In genomic region chr13:79307866-79308298, GRCh38 we compare ENCODE assay signal across 11 cellular contexts.
A peak's percentile ranks its signal among the peaks of the same experiment; 100 is the strongest.
DNase-seq lines count a peak whose midpoint lies in the region; ATAC-seq, FAIRE-seq and TF ChIP-seq lines count a peak whose summit lies in the region.
"Had no signal": no experiment of that assay in that cellular context is flagged by ENCODE, and none has a peak within 500 bp of the region (broad histone marks: within the 10 kb centered on the region; RNA-seq: fewer than 3 reads in every experiment).

No MANE protein-coding gene starts in this region.

- peaks cover 8% of the 10 kb centered on the region for H3K4me1 Mint-ChIP-seq in MCF 10A (ENCODE audit: insufficient read depth, unreplicated experiment)

- H3K4me3 ChIP-seq in breast epithelium: peak overlapping the region in 1 of 3 donors; percentile 31
- H3K4me3 ChIP-seq in fibroblast of lung (replicated peaks in 1 of 4; ENCODE audit: control extremely low read depth in 1 of 4, insufficient read depth in 1 of 4, low read depth in 3 of 4, low read length in 4 of 4): no peak overlapping the region
- no peak overlapping the region for H3K4me3 ChIP-seq in testis
- no peak overlapping the region for H3K4me3 ChIP-seq in ascending aorta

- TF ChIP-seq POLR2A in breast epithelium (IDR thresholded peaks at IDR 0.05): no peak
- TF ChIP-seq POLR2A in testis (IDR thresholded peaks at IDR 0.05): no peak
- no peak for TF ChIP-seq POLR2A in H54 (IDR thresholded peaks at IDR 0.05; ENCODE audit: low read depth, low read length)

- H3K4me1 ChIP-seq in breast epithelium (no peaks in the 10 kb centered on the region), fibroblast of lung (ENCODE audit: control insufficient read depth, extremely low read depth, insufficient read depth, low read length) (peaks cover 8% of the 10 kb centered on the region), testis (peaks cover 14% of the 10 kb centered on the region), ascending aorta (no peaks in the 10 kb centered on the region)

- H2AFZ ChIP-seq in fibroblast of lung (ENCODE audit: low read length): no peak overlapping the region

- POLR2A ChIA-PET in MCF 10A (lab: Yijun Ruan, JAX): interaction anchor here (0.7 kb wide), 1 partner anchor 91 kb away, joined by 3 read pairs; no protein-coding TSS in a partner anchor

- H3K36me3 ChIP-seq in breast epithelium: no peaks in the 10 kb centered on the region
- no peaks in the 10 kb centered on the region for H3K36me3 ChIP-seq in fibroblast of lung (ENCODE audit: control insufficient read depth, insufficient read depth, low read length)
- no peaks in the 10 kb centered on the region for H3K36me3 ChIP-seq in testis (ENCODE audit: low read depth, missing control alignments)
- no peaks in the 10 kb centered on the region for H3K36me3 ChIP-seq in ascending aorta

- WGBS in testis, 2 donors: 20 to 28% methylated on average over 8 of the region's 8 CpGs

- H3K9me3 Mint-ChIP-seq in MCF 10A (ENCODE audit: unreplicated experiment): peaks cover 1% of the 10 kb centered on the region
- H3K9me3 Mint-ChIP-seq: T-helper 1 cell treated with Interleukin-12 subunit alpha and Interleukin-12 subunit beta and Interleukin-4 antibody, amounts not matched to agents 30 μg/mL and 1 μg/mL, for 36 hours had no signal

- H3K4me3 Mint-ChIP-seq in MCF 10A (ENCODE audit: unreplicated experiment): no peak overlapping the region
- H3K4me3 Mint-ChIP-seq: CD4-positive, alpha-beta memory T cell; T-helper 1 cell treated with Interleukin-12 subunit alpha and Interleukin-12 subunit beta and Interleukin-4 antibody, amounts not matched to agents 30 μg/mL and 1 μg/mL, for 36 hours had no signal

- no peak for FAIRE-seq in H54 (lab: Jason Lieb, UNC)

- no peaks in the 10 kb centered on the region for H4K20me1 ChIP-seq in fibroblast of lung (ENCODE audit: control insufficient read depth, extremely low read depth, insufficient read depth, low read length)

- peak; percentile 50 for DNase-seq in MCF 10A (ENCODE audit: unreplicated experiment)
- no peak for DNase-seq in breast epithelium (ENCODE audit: low spot score in 2 of 2)
- DNase-seq in M059J (ENCODE audit: low read depth): peak; percentile 3
- peak; percentile 26 to 52 for DNase-seq in fibroblast of lung (ENCODE audit: low read depth in 2 of 2)
- DNase-seq in testis: peak; percentile 21
- DNase-seq in ascending aorta (ENCODE audit: low spot score in 2 of 2): no peak
- DNase-seq in H54 (ENCODE audit: insufficient read length, low spot score): no peak
- DNase-seq: CD4-positive, alpha-beta memory T cell had no signal

- H3K79me2 ChIP-seq in fibroblast of lung (ENCODE audit: control insufficient read depth, insufficient read depth, low read length): no peaks in the 10 kb centered on the region

- no TSS peak for BruUV-seq in MCF 10A (replicated peaks; lab: Mats Ljungman, UMichigan)

- no peak overlapping the region for H3K27ac Mint-ChIP-seq in MCF 10A (ENCODE audit: low read depth, unreplicated experiment)
- H3K27ac Mint-ChIP-seq: T-helper 1 cell treated with Interleukin-12 subunit alpha and Interleukin-12 subunit beta and Interleukin-4 antibody, amounts not matched to agents 30 μg/mL and 1 μg/mL, for 36 hours had no signal

- TF ChIP-seq CTCF in MCF 10A (IDR thresholded peaks at IDR 0.05; ENCODE audit: unreplicated experiment) (no peak), breast epithelium (IDR thresholded peaks at IDR 0.05) (no peak), fibroblast of lung (conservative IDR thresholded peaks at IDR 0.05 in 1 of 2, IDR thresholded peaks at IDR 0.05 in 1 of 2; ENCODE audit: low read depth in 1 of 2, low read length in 2 of 2) (no peak), testis (IDR thresholded peaks at IDR 0.05) (no peak), ascending aorta (IDR thresholded peaks at IDR 0.05) (no peak)

- no peak for ATAC-seq in GM21619 (IDR thresholded peaks at IDR 0.05; ENCODE audit: unreplicated experiment)

- no peak overlapping the region for H3K27ac ChIP-seq in breast epithelium
- H3K27ac ChIP-seq in fibroblast of lung (ENCODE audit: insufficient read depth, low read length): no peak overlapping the region
- H3K27ac ChIP-seq in testis: no peak overlapping the region
- no peak overlapping the region for H3K27ac ChIP-seq in ascending aorta
- H3K27ac ChIP-seq: neutrophil had no signal

- no peaks in the 10 kb centered on the region for H3K27me3 ChIP-seq in breast epithelium
- H3K27me3 ChIP-seq in fibroblast of lung (ENCODE audit: control insufficient read depth, insufficient read depth, low read length): no peaks in the 10 kb centered on the region
- H3K27me3 ChIP-seq in testis: no peaks in the 10 kb centered on the region
- H3K27me3 ChIP-seq in ascending aorta: no peaks in the 10 kb centered on the region
- H3K27me3 ChIP-seq: neutrophil had no signal

- H3K36me3 Mint-ChIP-seq in MCF 10A (ENCODE audit: insufficient read depth, unreplicated experiment): peaks cover 9% of the 10 kb centered on the region

- CTCF ChIA-PET in MCF 10A (lab: Yijun Ruan, JAX): interaction anchor here (0.6 to 0.7 kb wide), 2 partner anchors 31 to 1067 kb away, joined by 3 read pairs; no protein-coding TSS in a partner anchor

- intact Hi-C loops in MCF 10A (cut with micrococcal nuclease): no loop called here
- intact Hi-C loops in breast epithelium (cut with DNase I; ENCODE audit: low total_unique reads): loop anchor here (5.0 kb wide), 1 partner anchor 1059 kb away; no protein-coding TSS in a partner anchor
- intact Hi-C loops in testis (cut with DNase I; ENCODE audit: low total_unique reads): no loop called here
- intact Hi-C loops in ascending aorta (cut with DNase I): no loop called here

- H3K9ac ChIP-seq in fibroblast of lung (ENCODE audit: insufficient read depth, low read length): no peak overlapping the region

- no peak overlapping the region for H3K4me2 ChIP-seq in fibroblast of lung (ENCODE audit: extremely low read depth, insufficient read depth, low read length)

- peaks cover 4% of the 10 kb centered on the region for H3K27me3 Mint-ChIP-seq in MCF 10A (ENCODE audit: insufficient read depth, unreplicated experiment)

- H3K9me3 ChIP-seq in breast epithelium: no peaks in the 10 kb centered on the region
- no peaks in the 10 kb centered on the region for H3K9me3 ChIP-seq in fibroblast of lung (ENCODE audit: control insufficient read depth, insufficient read depth, low read depth, low read length)
- no peaks in the 10 kb centered on the region for H3K9me3 ChIP-seq in testis
- H3K9me3 ChIP-seq in ascending aorta: no peaks in the 10 kb centered on the region
- H3K9me3 ChIP-seq: neutrophil had no signal

Comparison
In these comparisons a context has a peak if more than half of its experiments do, and no peak if none do; other contexts are left out.
1. DNase-seq: peak in MCF 10A (single experiment), M059J (single experiment), fibroblast of lung (2 of 2) and testis (single experiment); none in breast epithelium (0 of 2), ascending aorta (0 of 2) and H54 (single experiment).